ENCODE assay signal across 15 cellular contexts in the genomic region with DNA sequence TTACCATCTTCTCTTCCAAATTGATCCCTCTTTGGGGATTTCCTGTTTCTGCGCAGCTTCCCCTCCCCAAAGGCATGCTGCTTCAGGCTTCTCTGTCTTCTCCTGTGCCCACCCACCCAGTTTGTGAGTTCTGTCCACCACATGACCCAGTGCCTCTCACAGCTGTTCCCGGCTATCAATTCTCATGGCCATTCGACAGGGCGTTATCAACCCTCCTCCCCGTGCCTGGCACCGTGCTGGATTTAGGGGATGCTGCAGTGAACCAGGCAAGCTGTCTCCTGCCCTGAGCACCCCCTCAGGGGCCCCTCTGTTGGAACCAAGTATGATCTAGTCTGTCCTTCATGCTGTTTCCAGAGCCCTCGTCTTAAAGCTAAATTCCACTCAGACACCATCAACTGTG. TPM values are rescaled to one million over a fixed set of nuclear protein-coding genes. Genes with fewer than 3 reads are reported as not detected.
"Had no signal": no experiment of that assay in that cellular context is flagged by ENCODE, and none has a peak within 500 bp of the region (broad histone marks: within the 10 kb centered on the region; RNA-seq: fewer than 3 reads in every experiment).

No MANE protein-coding gene starts in this region.

- H3K36me3 Mint-ChIP-seq: mesothelial cell of epicardium had no signal

- DNase-seq: activated CD4-positive, alpha-beta T cell treated with anti-CD3 and anti-CD28 coated beads for 48 hours; activated naive CD4-positive, alpha-beta T cell treated with anti-CD3 and anti-CD28 coated beads, Interleukin-2, amount 50 U/mL, for 16 hours; adrenal gland; central memory CD4-positive, alpha-beta T cell; cortex of kidney; effector CD8-positive, alpha-beta T cell; right lobe of liver; stimulated activated CD4-positive, alpha-beta T cell treated with anti-CD3 and anti-CD28 coated beads, Interleukin-2, amount 100 ng/mL, for 24 hours; stimulated activated naive CD8-positive, alpha-beta T cell treated with anti-CD3 and anti-CD28 coated beads, Interleukin-15, Interleukin-2, amounts not matched to agents 100 U/mL and 50 U/mL, for 24 hours; T-helper 1 cell had no signal

- H3K27me3 ChIP-seq: adrenal gland, right lobe of liver had no signal

- H3K9me3 ChIP-seq: adrenal gland, right lobe of liver, suprapubic skin had no signal

- H3K4me3 Mint-ChIP-seq: mesothelial cell of epicardium had no signal

- H3K9me3 Mint-ChIP-seq: mesothelial cell of epicardium had no signal

- H3K27ac ChIP-seq: adrenal gland, right lobe of liver, suprapubic skin had no signal

- H3K4me3 ChIP-seq: adrenal gland, right lobe of liver, suprapubic skin had no signal

- H3K36me3 ChIP-seq: adrenal gland, right lobe of liver, suprapubic skin had no signal

- H3K27ac Mint-ChIP-seq: activated T-helper 2 cell treated with anti-CD3 and anti-CD28 coated beads, Interferon-gamma antibody, Interleukin-2, Interleukin-4, amounts not matched to agents 10 μg/mL and 5 μg/mL and 100 μg/mL, durations not matched to agents 14 hours and 24 hours and 36 hours; mesothelial cell of epicardium had no signal

- H3K4me1 ChIP-seq: adrenal gland, right lobe of liver, suprapubic skin had no signal

- ATAC-seq: stimulated activated naive CD8-positive, alpha-beta T cell treated with anti-CD3 and anti-CD28 coated beads, Interleukin-15, Interleukin-2, amounts not matched to agents 100 U/mL and 50 U/mL, for 24 hours had no signal

RNA-seq across cellular contexts. Expression of a gene that starts 38.7 kb away (rescaled TPM):
- total RNA-seq: activated T-helper 2 cell treated with anti-CD3 and anti-CD28 coated beads, Interferon-gamma antibody, Interleukin-2, Interleukin-4, amounts not matched to agents 10 μg/mL and 5 μg/mL and 100 μg/mL, durations not matched to agents 14 hours and 24 hours and 36 hours; fibroblast of lung had no signal
- polyA plus RNA-seq: fibroblast of lung, keratinocyte had no signal
